10 cellular contexts compared by ENCODE assay signal in the genomic region with DNA sequence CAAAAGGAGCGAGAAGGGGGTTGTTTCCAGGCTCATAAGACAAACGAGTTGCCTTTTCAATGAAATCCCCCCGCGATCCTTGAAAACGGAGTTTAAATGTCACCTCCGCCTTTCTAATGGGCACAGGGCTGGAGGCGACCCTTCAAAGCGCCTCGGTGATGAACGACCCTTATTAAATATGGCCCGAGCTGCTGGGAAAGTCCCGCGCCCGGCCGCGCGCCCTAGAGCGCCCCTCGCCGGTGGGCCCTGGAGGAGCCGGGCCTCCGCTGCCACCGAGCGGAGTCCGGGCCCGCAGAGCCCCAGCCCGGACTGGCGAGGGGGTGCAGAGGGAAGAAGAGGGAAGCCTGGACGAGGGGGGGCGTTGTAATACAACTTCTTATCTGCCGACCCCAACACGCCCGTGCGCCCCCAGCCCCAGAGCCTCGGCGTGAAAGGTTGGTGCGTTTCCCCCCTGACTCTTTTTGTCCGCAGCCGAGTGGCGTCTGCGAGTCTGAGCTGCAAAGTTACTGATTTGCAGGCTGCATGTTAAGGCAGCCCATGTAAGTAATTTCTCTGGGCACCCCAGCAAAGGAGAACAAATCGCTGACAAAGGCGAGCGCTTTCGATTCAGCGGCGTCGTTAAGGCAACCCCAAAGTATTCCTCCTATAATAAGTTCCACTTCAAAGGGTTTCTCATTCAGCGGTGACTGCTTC. TPM values are rescaled to one million over a fixed set of nuclear protein-coding genes. Genes with fewer than 3 reads are reported as not detected.
DNase-seq lines count a peak whose midpoint lies in the region; FAIRE-seq and TF ChIP-seq lines count a peak whose summit lies in the region.
"Had no signal": no experiment of that assay in that cellular context is flagged by ENCODE, and none has a peak within 500 bp of the region (broad histone marks: within the 10 kb centered on the region; RNA-seq: fewer than 3 reads in every experiment).

No MANE protein-coding gene starts in this region.

- H3K27me3 ChIP-seq in ACC112 (ENCODE audit: insufficient read depth, low read length) (peaks cover 97% of the 10 kb centered on the region), H7 (ENCODE audit: control insufficient read depth, insufficient read depth, low read length) (peaks cover 70% of the 10 kb centered on the region)

- H3K4me1 Mint-ChIP-seq in brain, result peaks cover 76% of the 10 kb centered on the region

- H3K27ac ChIP-seq in ACC112 (ENCODE audit: low read depth, low read length), result no peak overlapping the region
- H3K27ac ChIP-seq in kidney (ENCODE audit: low read depth in 2 of 2, low read length in 2 of 2), result no peak overlapping the region

- peaks cover 74% of the 10 kb centered on the region for H3K27me3 Mint-ChIP-seq in brain

- H3K36me3 ChIP-seq in ACC112 (ENCODE audit: insufficient read depth, low read length) (no peaks in the 10 kb centered on the region), H7 (replicated peaks; ENCODE audit: control insufficient read depth, insufficient read depth, low read length) (peaks cover under 1% of the 10 kb centered on the region), kidney (ENCODE audit: control insufficient read depth in 1 of 2, insufficient read depth in 2 of 2, low read length in 2 of 2) (no peaks in the 10 kb centered on the region)

- no peak for FAIRE-seq in kidney (lab: Jason Lieb, UNC)
- FAIRE-seq: small intestine had no signal

- peak overlapping the region; percentile 71 for H3K4me3 ChIP-seq in ACC112 (ENCODE audit: low read depth, low read length)
- H3K4me3 ChIP-seq in H7 (ENCODE audit: insufficient read depth, low read depth, low read length), result peak overlapping the region; percentile 41
- peak overlapping the region in 1 of 2 donors; percentile 25 for H3K4me3 ChIP-seq in kidney (ENCODE audit: low read length in 2 of 2)

- intact Hi-C loops in kidney (cut with DNase I), result no loop called here

- peak overlapping the region; percentile 85 to 90 (median 88) for H3K4me3 Mint-ChIP-seq in brain

- peak overlapping the region; percentile 87 to 97 (median 94) for H3K27ac Mint-ChIP-seq in brain

- no peaks in the 10 kb centered on the region for H3K36me3 Mint-ChIP-seq in brain

- H3K9ac ChIP-seq in kidney (ENCODE audit: low read length in 2 of 2), result no peak overlapping the region

- no peaks in the 10 kb centered on the region for H3K79me2 ChIP-seq in ACC112 (ENCODE audit: control insufficient read depth, insufficient read depth, low read length, unreplicated experiment)

- H2AFZ ChIP-seq in ACC112 (ENCODE audit: low read length, unreplicated experiment), result no peak overlapping the region

- DNase-seq in H7, result peak; percentile 88
- DNase-seq in medulla oblongata (ENCODE audit: extremely low spot score), result peak; percentile 69
- no peak for DNase-seq in kidney
- DNase-seq in effector CD4-positive, alpha-beta T cell, result no peak
- DNase-seq in COR-L47 (lab: John Stamatoyannopoulos, UW), result no peak
- no peak for DNase-seq in NCI-H2029 (lab: John Stamatoyannopoulos, UW)
- DNase-seq: GOT3, small intestine had no signal

- H3K4me1 ChIP-seq in ACC112 (ENCODE audit: control insufficient read depth, insufficient read depth, low read length, unreplicated experiment) (no peaks in the 10 kb centered on the region), kidney (ENCODE audit: control insufficient read depth in 1 of 2, insufficient read depth in 1 of 2, low read depth in 1 of 2, low read length in 2 of 2) (peaks cover 0 to 6% of the 10 kb centered on the region in 2 donors)

- H3K9me3 ChIP-seq in kidney (ENCODE audit: control insufficient read depth in 1 of 2, low read length in 2 of 2), result no peaks in the 10 kb centered on the region

- TF ChIP-seq CTCF in brain (conservative IDR thresholded peaks at IDR 0.05) (peak; percentile 43 to 69), kidney (IDR thresholded peaks at IDR 0.05; ENCODE audit: borderline replicate concordance, extremely low read depth, insufficient read depth) (no peak)

- H3K9me3 Mint-ChIP-seq in brain, result peaks cover 0 to 2% (median 0%) of the 10 kb centered on the region in 5 experiments

RNA-seq across cellular contexts. Expression of a gene that starts 11.9 kb away (rescaled TPM):
- total RNA-seq in H7 (2014; rRNA removed; shearing (Covaris generic)), result 45.9 and 51.4 TPM in 2 replicates
- polyA plus RNA-seq in brain (ENCODE audit: insufficient read depth, low read depth, low replicate concordance), result 49.1 TPM
- not detected for total RNA-seq in kidney
- polyA plus RNA-seq in kidney (ENCODE audit: insufficient read depth, low read depth, low replicate concordance), result not detected

RNA-seq across cellular contexts. Expression of a gene that starts 21.9 kb away (rescaled TPM):
- total RNA-seq in H7 (2014; rRNA removed; shearing (Covaris generic)), result 93.0 and 96.6 TPM in 2 replicates
- 300 TPM for polyA plus RNA-seq in brain (ENCODE audit: insufficient read depth, low read depth, low replicate concordance)
- 1.4 TPM for total RNA-seq in kidney
- polyA plus RNA-seq in kidney (ENCODE audit: insufficient read depth, low read depth, low replicate concordance), result 0.13 TPM

Comparison
In these comparisons a context has a peak if more than half of its experiments do, and no peak if none do; other contexts are left out.
1. DNase-seq: peak in H7 (single experiment) and medulla oblongata (single experiment); none in kidney (single experiment), effector CD4-positive, alpha-beta T cell (single experiment), COR-L47 (single experiment) and NCI-H2029 (single experiment).
2. RNA of a gene that starts 11.9 kb away (total RNA-seq): 45.9 to 51.4 TPM in H7; not detected in kidney (single experiment); every median in the first group is over 10 times any median in the second.
3. RNA of a gene that starts 21.9 kb away (total RNA-seq): 93.0 to 96.6 TPM in H7; 1.4 TPM in kidney (single experiment); every median in the first group is over 10 times any median in the second.